Comparison of ENCODE assay signal across 24 cellular contexts in genomic region chr13:23990443-23990842, GRCh38.
"Had no signal": no experiment of that assay in that cellular context is flagged by ENCODE, and none has a peak within 500 bp of the region (broad histone marks: within the 10 kb centered on the region; RNA-seq: fewer than 3 reads in every experiment).

No MANE protein-coding gene starts in this region.

- H3K27me3 ChIP-seq: sigmoid colon, upper lobe of right lung had no signal

- H3K36me3 ChIP-seq: lower lobe of right lung, sigmoid colon, thoracic aorta, upper lobe of right lung had no signal

- H3K27ac ChIP-seq: epithelial cell of prostate, lower lobe of right lung, sigmoid colon, thoracic aorta, upper lobe of right lung had no signal

- FAIRE-seq: kidney had no signal

- H3K9me3 ChIP-seq: lower lobe of right lung, sigmoid colon, thoracic aorta, upper lobe of right lung had no signal

- H3K4me1 ChIP-seq: sigmoid colon had no signal

- H3K4me3 ChIP-seq: lower lobe of right lung, sigmoid colon, thoracic aorta, upper lobe of right lung had no signal

- DNase-seq: activated CD4-positive, alpha-beta T cell treated with anti-CD3 and anti-CD28 coated beads for 4 hours; activated CD4-positive, alpha-beta T cell treated with anti-CD3 and anti-CD28 coated beads, Interleukin-2, amount 50 U/mL, for 48 hours; activated CD4-positive, CD25-positive, alpha-beta regulatory T cell; activated effector memory CD4-positive, alpha-beta T cell treated with Interleukin-2 at 50 U/mL for 16 hours; activated naive CD4-positive, alpha-beta T cell treated with anti-CD3 and anti-CD28 coated beads for 36 hours; activated naive CD8-positive, alpha-beta T cell treated with anti-CD3 and anti-CD28 coated beads, Interleukin-2, amount 10 ng/mL, durations not matched to agents 7 days and 5 days; activated T-cell treated with anti-CD3 and anti-CD28 coated beads, Interleukin-2, amount 50 U/mL, for 72 hours; amniotic stem cell; cerebellar nuclear complex; cortex of kidney; kidney; lower lobe of right lung; mesendoderm; naive thymus-derived CD4-positive, alpha-beta T cell; occipital lobe; posterior cingulate gyrus; retina; sigmoid colon; stimulated activated CD4-positive, alpha-beta T cell treated with anti-CD3 and anti-CD28 coated beads, Interleukin-2, amount 100 ng/mL, for 48 hours; stimulated activated naive CD4-positive, alpha-beta T cell; T-helper 17 cell; upper lobe of right lung had no signal
